ENCODE assay signal across 16 cellular contexts in genomic region chr7:151679868-151680534, GRCh38.
A peak's percentile ranks its signal among the peaks of the same experiment; 100 is the strongest.
DNase-seq lines count a peak whose midpoint lies in the region; ATAC-seq and TF ChIP-seq lines count a peak whose summit lies in the region.
"Had no signal": no experiment of that assay in that cellular context is flagged by ENCODE, and none has a peak within 500 bp of the region (broad histone marks: within the 10 kb centered on the region; RNA-seq: fewer than 3 reads in every experiment).

No MANE protein-coding gene starts in this region.

- peaks cover 19% of the 10 kb centered on the region for H3K27me3 Mint-ChIP-seq in progenitor cell of endocrine pancreas
- H3K27me3 Mint-ChIP-seq in activated CD8-positive, alpha-beta memory T cell treated with anti-CD3 and anti-CD28 coated beads, Interleukin-2, amount 10 ng/mL, durations not matched to agents 7 days and 5 days, result no peaks in the 10 kb centered on the region
- no peaks in the 10 kb centered on the region for H3K27me3 Mint-ChIP-seq in Caco-2 (ENCODE audit: insufficient read depth, unreplicated experiment)

- H3K27me3 ChIP-seq in right cardiac atrium (ENCODE audit: control insufficient read depth, insufficient read depth), result no peaks in the 10 kb centered on the region
- H3K27me3 ChIP-seq in heart left ventricle, result no peaks in the 10 kb centered on the region
- H3K27me3 ChIP-seq in esophagus (ENCODE audit: control insufficient read depth in 1 of 2, insufficient read depth in 2 of 2, low read length in 2 of 2), result no peaks in the 10 kb centered on the region
- H3K27me3 ChIP-seq in Caco-2 (replicated peaks; ENCODE audit: control insufficient read depth, insufficient read depth, low read length), result no peaks in the 10 kb centered on the region
- H3K27me3 ChIP-seq: body of pancreas, MG63, ovary had no signal

- H3K4me1 ChIP-seq in right cardiac atrium (ENCODE audit: control insufficient read depth, insufficient read depth, low read length) (peaks cover 18% of the 10 kb centered on the region), heart left ventricle (peaks cover 0 to 48% (median 17%) of the 10 kb centered on the region in 12 donors), esophagus (ENCODE audit: control insufficient read depth in 2 of 2, insufficient read depth in 2 of 2, low read length in 1 of 2) (peaks cover 0 to 7% of the 10 kb centered on the region in 2 donors), Caco-2 (no peaks in the 10 kb centered on the region)

- no peaks in the 10 kb centered on the region for H3K36me3 Mint-ChIP-seq in progenitor cell of endocrine pancreas (ENCODE audit: insufficient read depth)
- H3K36me3 Mint-ChIP-seq in activated CD8-positive, alpha-beta memory T cell treated with anti-CD3 and anti-CD28 coated beads, Interleukin-2, amount 10 ng/mL, durations not matched to agents 7 days and 5 days, result no peaks in the 10 kb centered on the region
- H3K36me3 Mint-ChIP-seq in Caco-2 (ENCODE audit: insufficient read depth, unreplicated experiment), result no peaks in the 10 kb centered on the region

- DNase-seq in right cardiac atrium, result no peak
- DNase-seq in heart left ventricle, result no peak
- DNase-seq in progenitor cell of endocrine pancreas (ENCODE audit: low spot score, unreplicated experiment), result no peak
- no peak for DNase-seq in activated CD8-positive, alpha-beta memory T cell treated with anti-CD3 and anti-CD28 coated beads, Interleukin-2, amount 10 ng/mL, durations not matched to agents 7 days and 5 days
- no peak for DNase-seq in occipital lobe (lab: John Stamatoyannopoulos, UW)
- DNase-seq in Caco-2, result no peak
- DNase-seq: activated naive CD4-positive, alpha-beta T cell; effector CD4-positive, alpha-beta T cell; foreskin melanocyte; MG63; NCI-H2081; NCI-H526 treated with DMSO at 0.1 percent for 48 hours had no signal

- no peaks in the 10 kb centered on the region for H3K9me3 Mint-ChIP-seq in progenitor cell of endocrine pancreas (ENCODE audit: low read depth)
- H3K9me3 Mint-ChIP-seq in activated CD8-positive, alpha-beta memory T cell treated with anti-CD3 and anti-CD28 coated beads, Interleukin-2, amount 10 ng/mL, durations not matched to agents 7 days and 5 days (ENCODE audit: low read depth), result no peaks in the 10 kb centered on the region
- no peaks in the 10 kb centered on the region for H3K9me3 Mint-ChIP-seq in Caco-2 (ENCODE audit: unreplicated experiment)

- TF ChIP-seq CTCF in heart left ventricle (IDR thresholded peaks at IDR 0.05) (no peak), progenitor cell of endocrine pancreas (IDR thresholded peaks at IDR 0.05; ENCODE audit: unreplicated experiment) (no peak), Caco-2 (IDR thresholded peaks at IDR 0.05; ENCODE audit: insufficient read depth in 1 of 2, low read depth in 1 of 2, low read length in 1 of 2, severe bottlenecking in 1 of 2, unreplicated experiment in 1 of 2) (no peak)

- TF ChIP-seq POLR2A in heart left ventricle (IDR thresholded peaks at IDR 0.05), result no peak

- peaks cover 0 to 3% (median 0%) of the 10 kb centered on the region in 9 donors for H3K36me3 ChIP-seq in heart left ventricle
- peaks cover 0 to 2% of the 10 kb centered on the region in 2 donors for H3K36me3 ChIP-seq in esophagus (ENCODE audit: control insufficient read depth in 2 of 2, insufficient read depth in 2 of 2, low read length in 1 of 2)
- no peaks in the 10 kb centered on the region for H3K36me3 ChIP-seq in Caco-2 (ENCODE audit: control insufficient read depth, insufficient read depth, low read length)
- H3K36me3 ChIP-seq: MG63, ovary had no signal

- POLR2A ChIA-PET in Caco-2 (lab: Charles Lee), result no interaction called here

- WGBS in right cardiac atrium, result 81% methylated on average over 11 of the region's 11 CpGs
- 77 to 87% (median 82%) methylated on average over 11 of the region's 11 CpGs for WGBS in heart left ventricle, 4 donors
- WGBS in esophagus, 2 donors, result 59 to 71% methylated on average over 11 of the region's 11 CpGs

- H3K27ac Mint-ChIP-seq in progenitor cell of endocrine pancreas (peak overlapping the region; percentile 23), Caco-2 (ENCODE audit: unreplicated experiment) (no peak overlapping the region)
- no peak overlapping the region for H3K27ac Mint-ChIP-seq in activated CD8-positive, alpha-beta memory T cell treated with anti-CD3 and anti-CD28 coated beads, Interleukin-2, amount 10 ng/mL, durations not matched to agents 7 days and 5 days

- H3K4me3 Mint-ChIP-seq in progenitor cell of endocrine pancreas (ENCODE audit: low read depth) (no peak overlapping the region), Caco-2 (ENCODE audit: unreplicated experiment) (no peak overlapping the region)
- no peak overlapping the region for H3K4me3 Mint-ChIP-seq in activated CD8-positive, alpha-beta memory T cell treated with anti-CD3 and anti-CD28 coated beads, Interleukin-2, amount 10 ng/mL, durations not matched to agents 7 days and 5 days

- no peak for ATAC-seq in right cardiac atrium
- ATAC-seq in heart left ventricle, result no peak
- ATAC-seq in activated CD8-positive, alpha-beta memory T cell treated with anti-CD3 and anti-CD28 coated beads, Interleukin-2, amount 10 ng/mL, durations not matched to agents 7 days and 5 days, result no peak
- ATAC-seq in HG03469 (IDR thresholded peaks at IDR 0.05; ENCODE audit: unreplicated experiment), result no peak
- ATAC-seq: body of pancreas had no signal

- H3K4me1 Mint-ChIP-seq in progenitor cell of endocrine pancreas (ENCODE audit: low read depth) (no peaks in the 10 kb centered on the region), Caco-2 (ENCODE audit: low read depth, unreplicated experiment) (no peaks in the 10 kb centered on the region)
- H3K4me1 Mint-ChIP-seq in activated CD8-positive, alpha-beta memory T cell treated with anti-CD3 and anti-CD28 coated beads, Interleukin-2, amount 10 ng/mL, durations not matched to agents 7 days and 5 days, result peaks cover 11% of the 10 kb centered on the region

- intact Hi-C loops in right cardiac atrium (cut with DNase I), result no loop called here
- intact Hi-C loops in heart left ventricle (cut with DNase I), result no loop called here
- intact Hi-C loops in Caco-2 (cut with micrococcal nuclease; ENCODE audit: unreplicated experiment), result no loop called here

- BruUV-seq in Caco-2 (replicated peaks; lab: Mats Ljungman, UMichigan), result no TSS peak

- no peaks in the 10 kb centered on the region for H3K9me3 ChIP-seq in right cardiac atrium (ENCODE audit: control insufficient read depth, low read length)
- no peaks in the 10 kb centered on the region for H3K9me3 ChIP-seq in heart left ventricle
- H3K9me3 ChIP-seq in esophagus (ENCODE audit: control insufficient read depth in 2 of 2, insufficient read depth in 1 of 2, low read depth in 1 of 2, low read length in 1 of 2), result no peaks in the 10 kb centered on the region
- no peaks in the 10 kb centered on the region for H3K9me3 ChIP-seq in Caco-2
- H3K9me3 ChIP-seq: body of pancreas, MG63, ovary had no signal

- H3K4me3 ChIP-seq in right cardiac atrium (ENCODE audit: low read length) (no peak overlapping the region), heart left ventricle (no peak overlapping the region), esophagus (ENCODE audit: low read depth in 1 of 2, low read length in 2 of 2) (no peak overlapping the region), Caco-2 (ENCODE audit: low read depth, low read length) (no peak overlapping the region)
- H3K4me3 ChIP-seq: body of pancreas, MG63, ovary had no signal

- CTCF ChIA-PET in activated CD8-positive, alpha-beta memory T cell treated with anti-CD3 and anti-CD28 coated beads, Interleukin-2, amount 10 ng/mL, durations not matched to agents 7 days and 5 days (lab: Charles Lee), result no interaction called here
- CTCF ChIA-PET in Caco-2 (lab: Charles Lee), result no interaction called here

- H3K27ac ChIP-seq in right cardiac atrium (ENCODE audit: low read length) (peak overlapping the region; percentile 70), heart left ventricle (peak overlapping the region in 3 of 12 donors; percentile 51 to 75 (median 66)), esophagus (ENCODE audit: low read depth in 2 of 2, low read length in 1 of 2) (peak overlapping the region; percentile 50 to 87)
